1 cellular context compared by ENCODE assay signal in the genomic region with DNA sequence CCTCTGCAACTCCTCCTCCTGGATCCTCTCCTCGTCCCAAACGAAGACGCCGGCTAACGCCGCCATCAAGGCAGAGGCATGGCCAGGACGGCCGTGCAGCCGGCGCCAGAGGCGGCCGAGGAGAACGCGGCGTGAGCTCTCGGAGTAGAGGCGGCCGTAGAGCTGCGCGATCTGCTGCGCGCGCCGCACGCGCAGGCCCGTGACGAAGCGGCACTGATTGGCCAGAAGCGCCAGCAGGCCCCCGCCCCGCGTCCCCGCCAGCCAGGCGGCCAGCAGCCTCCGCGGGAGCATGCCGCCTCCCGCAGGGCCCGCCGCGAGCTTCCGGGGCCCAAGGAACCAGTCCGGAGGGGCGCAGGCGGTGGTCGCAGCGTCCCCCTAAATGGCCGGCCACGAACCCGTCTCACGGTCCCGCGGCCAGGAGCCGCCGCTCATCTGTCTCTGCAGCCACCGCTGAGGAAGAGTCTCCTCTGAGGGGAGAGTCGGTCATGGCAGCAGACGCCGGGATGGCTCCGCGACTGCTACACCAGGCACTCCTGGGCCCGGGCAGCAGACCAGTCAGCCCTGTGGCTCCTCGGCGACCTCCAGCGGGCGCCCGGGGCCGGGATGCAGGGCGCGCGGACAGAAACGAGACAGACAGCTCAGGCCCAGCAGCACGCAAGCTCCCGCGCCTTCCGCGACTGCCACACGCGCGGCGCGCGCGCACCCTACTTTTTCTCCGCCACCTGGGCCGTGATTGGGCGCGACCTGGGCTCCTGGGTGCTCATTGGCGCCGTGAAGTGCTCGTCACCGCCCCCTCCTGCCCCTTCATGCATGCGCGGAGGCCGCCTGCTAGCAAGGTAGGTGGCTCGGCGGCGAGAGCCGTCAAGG.
TF ChIP-seq lines count a peak whose summit lies in the region.

A gene with protein sequence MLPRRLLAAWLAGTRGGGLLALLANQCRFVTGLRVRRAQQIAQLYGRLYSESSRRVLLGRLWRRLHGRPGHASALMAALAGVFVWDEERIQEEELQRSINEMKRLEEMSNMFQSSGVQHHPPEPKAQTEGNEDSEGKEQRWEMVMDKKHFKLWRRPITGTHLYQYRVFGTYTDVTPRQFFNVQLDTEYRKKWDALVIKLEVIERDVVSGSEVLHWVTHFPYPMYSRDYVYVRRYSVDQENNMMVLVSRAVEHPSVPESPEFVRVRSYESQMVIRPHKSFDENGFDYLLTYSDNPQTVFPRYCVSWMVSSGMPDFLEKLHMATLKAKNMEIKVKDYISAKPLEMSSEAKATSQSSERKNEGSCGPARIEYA (minus strand): TSS at position 684 of the 867 bp plus-strand sequence. CDS start 393 bp downstream, at position 291.

TF ChIP-seq in HEK293, 187 proteins besides CTCF, POLR2A, EP300 and RAD21 (continued from another document and continues in another):
- TF ChIP-seq, protein P1, sequence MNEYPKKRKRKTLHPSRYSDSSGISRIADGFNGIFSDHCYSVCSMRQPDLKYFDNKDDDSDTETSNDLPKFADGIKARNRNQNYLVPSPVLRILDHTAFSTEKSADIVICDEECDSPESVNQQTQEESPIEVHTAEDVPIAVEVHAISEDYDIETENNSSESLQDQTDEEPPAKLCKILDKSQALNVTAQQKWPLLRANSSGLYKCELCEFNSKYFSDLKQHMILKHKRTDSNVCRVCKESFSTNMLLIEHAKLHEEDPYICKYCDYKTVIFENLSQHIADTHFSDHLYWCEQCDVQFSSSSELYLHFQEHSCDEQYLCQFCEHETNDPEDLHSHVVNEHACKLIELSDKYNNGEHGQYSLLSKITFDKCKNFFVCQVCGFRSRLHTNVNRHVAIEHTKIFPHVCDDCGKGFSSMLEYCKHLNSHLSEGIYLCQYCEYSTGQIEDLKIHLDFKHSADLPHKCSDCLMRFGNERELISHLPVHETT (tag by site-specific recombination; IDR thresholded peaks at IDR 0.05): peak; percentile 50; the same call in 1 of the 2 replicates
- TF ChIP-seq ZNF146 (tag by site-specific recombination; IDR thresholded peaks at IDR 0.05) (no peak), MEIS1 (CRISPR knock-in tag; IDR thresholded peaks at IDR 0.05; ENCODE audit: borderline replicate concordance) (peak; percentile 22; the same call in 1 of the 2 replicates), YY1 (tag by site-specific recombination; IDR thresholded peaks at IDR 0.05) (no peak; the same call in 1 of the 2 replicates), ZNF292 (tag by site-specific recombination; IDR thresholded peaks at IDR 0.05; ENCODE audit: borderline replicate concordance, low read depth) (no peak), ZNF843 (tag by site-specific recombination; IDR thresholded peaks at IDR 0.05) (0 out of 2 replicates have a peak, but pooled peaks have one; percentile 14), FEZF1 (tag by site-specific recombination; IDR thresholded peaks at IDR 0.05) (no peak), ZNF10 (tag by site-specific recombination; IDR thresholded peaks at IDR 0.05) (no peak), ZNF174 (tag by site-specific recombination; IDR thresholded peaks at IDR 0.05) (no peak), ZNF423 (tag by site-specific recombination; IDR thresholded peaks at IDR 0.05) (peak; percentile 80), ZNF19 (tag by site-specific recombination; IDR thresholded peaks at IDR 0.05; ENCODE audit: low read depth) (no peak), ZNF426 (tag by site-specific recombination; IDR thresholded peaks at IDR 0.05) (no peak), ZNF623 (tag by site-specific recombination; IDR thresholded peaks at IDR 0.05) (no peak), ZNF138 (tag by site-specific recombination; IDR thresholded peaks at IDR 0.05; ENCODE audit: borderline replicate concordance) (no peak), ZNF701 (tag by site-specific recombination; IDR thresholded peaks at IDR 0.05) (no peak), GFI1B (tag by site-specific recombination; IDR thresholded peaks at IDR 0.05) (no peak), ZBTB48 (tag by site-specific recombination; IDR thresholded peaks at IDR 0.05) (0 out of 2 replicates have a peak, but pooled peaks have one; percentile 34), ZIC2 (tag by site-specific recombination; IDR thresholded peaks at IDR 0.05) (peak; percentile 55), ZNF558 (tag by site-specific recombination; IDR thresholded peaks at IDR 0.05) (no peak), KLF9 (tag by site-specific recombination; IDR thresholded peaks at IDR 0.05; ENCODE audit: low read depth) (no peak), GLIS1 (tag by site-specific recombination; IDR thresholded peaks at IDR 0.05) (peak; percentile 65), ZNF658 (tag by site-specific recombination; IDR thresholded peaks at IDR 0.05) (no peak), ZNF211 (tag by site-specific recombination; IDR thresholded peaks at IDR 0.05; ENCODE audit: low read depth) (no peak), ZNF791 (tag by site-specific recombination; IDR thresholded peaks at IDR 0.05) (no peak), SCRT1 (tag by site-specific recombination; IDR thresholded peaks at IDR 0.05; ENCODE audit: borderline replicate concordance) (no peak), ZNF677 (tag by site-specific recombination; IDR thresholded peaks at IDR 0.05) (no peak), HOXD13 (CRISPR knock-in tag; IDR thresholded peaks at IDR 0.05; ENCODE audit: borderline replicate concordance) (no peak), ZNF473 (tag by site-specific recombination; IDR thresholded peaks at IDR 0.05) (no peak), KLF7 (tag by site-specific recombination; IDR thresholded peaks at IDR 0.05; ENCODE audit: borderline replicate concordance) (no peak), HOXA7 (CRISPR knock-in tag; IDR thresholded peaks at IDR 0.05; ENCODE audit: borderline replicate concordance) (no peak), ZNF394 (tag by site-specific recombination; IDR thresholded peaks at IDR 0.05; ENCODE audit: borderline replicate concordance) (no peak), ZNF133 (tag by site-specific recombination; IDR thresholded peaks at IDR 0.05) (no peak), ZNF155 (tag by site-specific recombination; IDR thresholded peaks at IDR 0.05) (no peak), ZNF175 (tag by site-specific recombination; IDR thresholded peaks at IDR 0.05) (no peak), ZNF37A (tag by site-specific recombination; IDR thresholded peaks at IDR 0.05) (no peak), ZNF114 (tag by site-specific recombination; IDR thresholded peaks at IDR 0.05) (no peak), ZNF571 (tag by site-specific recombination; IDR thresholded peaks at IDR 0.05) (no peak), KLF16 (tag by site-specific recombination; IDR thresholded peaks at IDR 0.05) (peak; percentile 71; the same call in 1 of the 2 replicates), ZNF747 (tag by site-specific recombination; IDR thresholded peaks at IDR 0.05) (no peak), ZNF16 (tag by site-specific recombination; IDR thresholded peaks at IDR 0.05; ENCODE audit: low read depth) (no peak), ZBTB1 (tag by site-specific recombination; IDR thresholded peaks at IDR 0.05) (no peak), ZNF112 (tag by site-specific recombination; IDR thresholded peaks at IDR 0.05) (no peak), ZNF776 (tag by site-specific recombination; IDR thresholded peaks at IDR 0.05; ENCODE audit: borderline replicate concordance) (no peak), ZNF184 (tag by site-specific recombination; IDR thresholded peaks at IDR 0.05) (no peak), WT1 (tag by site-specific recombination; IDR thresholded peaks at IDR 0.05) (no peak)
- TF ChIP-seq, protein P2, sequence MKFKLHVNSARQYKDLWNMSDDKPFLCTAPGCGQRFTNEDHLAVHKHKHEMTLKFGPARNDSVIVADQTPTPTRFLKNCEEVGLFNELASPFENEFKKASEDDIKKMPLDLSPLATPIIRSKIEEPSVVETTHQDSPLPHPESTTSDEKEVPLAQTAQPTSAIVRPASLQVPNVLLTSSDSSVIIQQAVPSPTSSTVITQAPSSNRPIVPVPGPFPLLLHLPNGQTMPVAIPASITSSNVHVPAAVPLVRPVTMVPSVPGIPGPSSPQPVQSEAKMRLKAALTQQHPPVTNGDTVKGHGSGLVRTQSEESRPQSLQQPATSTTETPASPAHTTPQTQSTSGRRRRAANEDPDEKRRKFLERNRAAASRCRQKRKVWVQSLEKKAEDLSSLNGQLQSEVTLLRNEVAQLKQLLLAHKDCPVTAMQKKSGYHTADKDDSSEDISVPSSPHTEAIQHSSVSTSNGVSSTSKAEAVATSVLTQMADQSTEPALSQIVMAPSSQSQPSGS (tag by site-specific recombination; IDR thresholded peaks at IDR 0.05; ENCODE audit: low read depth): no peak
- TF ChIP-seq, protein P3, sequence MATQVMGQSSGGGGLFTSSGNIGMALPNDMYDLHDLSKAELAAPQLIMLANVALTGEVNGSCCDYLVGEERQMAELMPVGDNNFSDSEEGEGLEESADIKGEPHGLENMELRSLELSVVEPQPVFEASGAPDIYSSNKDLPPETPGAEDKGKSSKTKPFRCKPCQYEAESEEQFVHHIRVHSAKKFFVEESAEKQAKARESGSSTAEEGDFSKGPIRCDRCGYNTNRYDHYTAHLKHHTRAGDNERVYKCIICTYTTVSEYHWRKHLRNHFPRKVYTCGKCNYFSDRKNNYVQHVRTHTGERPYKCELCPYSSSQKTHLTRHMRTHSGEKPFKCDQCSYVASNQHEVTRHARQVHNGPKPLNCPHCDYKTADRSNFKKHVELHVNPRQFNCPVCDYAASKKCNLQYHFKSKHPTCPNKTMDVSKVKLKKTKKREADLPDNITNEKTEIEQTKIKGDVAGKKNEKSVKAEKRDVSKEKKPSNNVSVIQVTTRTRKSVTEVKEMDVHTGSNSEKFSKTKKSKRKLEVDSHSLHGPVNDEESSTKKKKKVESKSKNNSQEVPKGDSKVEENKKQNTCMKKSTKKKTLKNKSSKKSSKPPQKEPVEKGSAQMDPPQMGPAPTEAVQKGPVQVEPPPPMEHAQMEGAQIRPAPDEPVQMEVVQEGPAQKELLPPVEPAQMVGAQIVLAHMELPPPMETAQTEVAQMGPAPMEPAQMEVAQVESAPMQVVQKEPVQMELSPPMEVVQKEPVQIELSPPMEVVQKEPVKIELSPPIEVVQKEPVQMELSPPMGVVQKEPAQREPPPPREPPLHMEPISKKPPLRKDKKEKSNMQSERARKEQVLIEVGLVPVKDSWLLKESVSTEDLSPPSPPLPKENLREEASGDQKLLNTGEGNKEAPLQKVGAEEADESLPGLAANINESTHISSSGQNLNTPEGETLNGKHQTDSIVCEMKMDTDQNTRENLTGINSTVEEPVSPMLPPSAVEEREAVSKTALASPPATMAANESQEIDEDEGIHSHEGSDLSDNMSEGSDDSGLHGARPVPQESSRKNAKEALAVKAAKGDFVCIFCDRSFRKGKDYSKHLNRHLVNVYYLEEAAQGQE (tag by site-specific recombination; IDR thresholded peaks at IDR 0.05): no peak
- TF ChIP-seq, protein P4, sequence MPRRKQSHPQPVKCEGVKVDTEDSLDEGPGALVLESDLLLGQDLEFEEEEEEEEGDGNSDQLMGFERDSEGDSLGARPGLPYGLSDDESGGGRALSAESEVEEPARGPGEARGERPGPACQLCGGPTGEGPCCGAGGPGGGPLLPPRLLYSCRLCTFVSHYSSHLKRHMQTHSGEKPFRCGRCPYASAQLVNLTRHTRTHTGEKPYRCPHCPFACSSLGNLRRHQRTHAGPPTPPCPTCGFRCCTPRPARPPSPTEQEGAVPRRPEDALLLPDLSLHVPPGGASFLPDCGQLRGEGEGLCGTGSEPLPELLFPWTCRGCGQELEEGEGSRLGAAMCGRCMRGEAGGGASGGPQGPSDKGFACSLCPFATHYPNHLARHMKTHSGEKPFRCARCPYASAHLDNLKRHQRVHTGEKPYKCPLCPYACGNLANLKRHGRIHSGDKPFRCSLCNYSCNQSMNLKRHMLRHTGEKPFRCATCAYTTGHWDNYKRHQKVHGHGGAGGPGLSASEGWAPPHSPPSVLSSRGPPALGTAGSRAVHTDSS (tag by site-specific recombination; IDR thresholded peaks at IDR 0.05): no peak
- TF ChIP-seq, protein P5, sequence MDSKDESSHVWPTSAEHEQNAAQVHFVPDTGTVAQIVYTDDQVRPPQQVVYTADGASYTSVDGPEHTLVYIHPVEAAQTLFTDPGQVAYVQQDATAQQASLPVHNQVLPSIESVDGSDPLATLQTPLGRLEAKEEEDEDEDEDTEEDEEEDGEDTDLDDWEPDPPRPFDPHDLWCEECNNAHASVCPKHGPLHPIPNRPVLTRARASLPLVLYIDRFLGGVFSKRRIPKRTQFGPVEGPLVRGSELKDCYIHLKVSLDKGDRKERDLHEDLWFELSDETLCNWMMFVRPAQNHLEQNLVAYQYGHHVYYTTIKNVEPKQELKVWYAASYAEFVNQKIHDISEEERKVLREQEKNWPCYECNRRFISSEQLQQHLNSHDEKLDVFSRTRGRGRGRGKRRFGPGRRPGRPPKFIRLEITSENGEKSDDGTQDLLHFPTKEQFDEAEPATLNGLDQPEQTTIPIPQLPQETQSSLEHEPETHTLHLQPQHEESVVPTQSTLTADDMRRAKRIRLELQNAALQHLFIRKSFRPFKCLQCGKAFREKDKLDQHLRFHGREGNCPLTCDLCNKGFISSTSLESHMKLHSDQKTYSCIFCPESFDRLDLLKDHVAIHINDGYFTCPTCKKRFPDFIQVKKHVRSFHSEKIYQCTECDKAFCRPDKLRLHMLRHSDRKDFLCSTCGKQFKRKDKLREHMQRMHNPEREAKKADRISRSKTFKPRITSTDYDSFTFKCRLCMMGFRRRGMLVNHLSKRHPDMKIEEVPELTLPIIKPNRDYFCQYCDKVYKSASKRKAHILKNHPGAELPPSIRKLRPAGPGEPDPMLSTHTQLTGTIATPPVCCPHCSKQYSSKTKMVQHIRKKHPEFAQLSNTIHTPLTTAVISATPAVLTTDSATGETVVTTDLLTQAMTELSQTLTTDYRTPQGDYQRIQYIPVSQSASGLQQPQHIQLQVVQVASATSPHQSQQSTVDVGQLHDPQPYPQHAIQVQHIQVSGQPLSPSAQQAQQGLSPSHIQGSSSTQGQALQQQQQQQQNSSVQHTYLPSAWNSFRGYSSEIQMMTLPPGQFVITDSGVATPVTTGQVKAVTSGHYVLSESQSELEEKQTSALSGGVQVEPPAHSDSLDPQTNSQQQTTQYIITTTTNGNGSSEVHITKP (tag by site-specific recombination; IDR thresholded peaks at IDR 0.05): no peak
- TF ChIP-seq, protein P6, sequence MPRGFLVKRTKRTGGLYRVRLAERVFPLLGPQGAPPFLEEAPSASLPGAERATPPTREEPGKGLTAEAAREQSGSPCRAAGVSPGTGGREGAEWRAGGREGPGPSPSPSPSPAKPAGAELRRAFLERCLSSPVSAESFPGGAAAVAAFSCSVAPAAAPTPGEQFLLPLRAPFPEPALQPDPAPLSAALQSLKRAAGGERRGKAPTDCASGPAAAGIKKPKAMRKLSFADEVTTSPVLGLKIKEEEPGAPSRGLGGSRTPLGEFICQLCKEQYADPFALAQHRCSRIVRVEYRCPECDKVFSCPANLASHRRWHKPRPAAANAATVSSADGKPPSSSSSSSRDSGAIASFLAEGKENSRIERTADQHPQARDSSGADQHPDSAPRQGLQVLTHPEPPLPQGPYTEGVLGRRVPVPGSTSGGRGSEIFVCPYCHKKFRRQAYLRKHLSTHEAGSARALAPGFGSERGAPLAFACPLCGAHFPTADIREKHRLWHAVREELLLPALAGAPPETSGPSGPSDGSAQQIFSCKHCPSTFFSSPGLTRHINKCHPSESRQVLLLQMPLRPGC (tag by site-specific recombination; IDR thresholded peaks at IDR 0.05): peak; percentile 51
- TF ChIP-seq, protein P7, sequence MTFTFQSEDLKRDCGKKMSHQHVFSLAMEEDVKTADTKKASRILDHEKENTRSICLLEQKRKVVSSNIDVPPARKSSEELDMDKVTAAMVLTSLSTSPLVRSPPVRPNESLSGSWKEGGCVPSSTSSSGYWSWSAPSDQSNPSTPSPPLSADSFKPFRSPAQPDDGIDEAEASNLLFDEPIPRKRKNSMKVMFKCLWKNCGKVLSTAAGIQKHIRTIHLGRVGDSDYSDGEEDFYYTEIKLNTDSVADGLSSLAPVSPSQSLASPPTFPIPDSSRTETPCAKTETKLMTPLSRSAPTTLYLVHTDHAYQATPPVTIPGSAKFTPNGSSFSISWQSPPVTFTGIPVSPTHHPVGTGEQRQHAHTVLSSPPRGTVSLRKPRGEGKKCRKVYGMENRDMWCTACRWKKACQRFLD (tag by site-specific recombination; IDR thresholded peaks at IDR 0.05): no peak
